ENCODE assay signal across 8 cellular contexts in genomic region chr6:43724914-43725642, GRCh38. TPM values are rescaled to one million over a fixed set of nuclear protein-coding genes. Genes with fewer than 3 reads are reported as not detected.
A peak's percentile ranks its signal among the peaks of the same experiment; 100 is the strongest.
DNase-seq lines count a peak whose midpoint lies in the region; ATAC-seq lines count a peak whose summit lies in the region.

No MANE protein-coding gene starts in this region.

- H3K27me3 Mint-ChIP-seq in CD4-positive, alpha-beta memory T cell, result no peaks in the 10 kb centered on the region

- H3K9me3 Mint-ChIP-seq in CD4-positive, alpha-beta memory T cell, result peaks cover 0 to 10% (median 0%) of the 10 kb centered on the region in 8 donors

- H3K4me1 ChIP-seq in CD4-positive, alpha-beta memory T cell (ENCODE audit: insufficient read depth, low read length), result peaks cover 28% of the 10 kb centered on the region
- H3K4me1 ChIP-seq in Karpas-422 (ENCODE audit: low read length), result peaks cover 22% of the 10 kb centered on the region

- no peaks in the 10 kb centered on the region for H3K36me3 Mint-ChIP-seq in CD4-positive, alpha-beta memory T cell

- peak; percentile 79 to 86 (median 79) for DNase-seq in CD4-positive, alpha-beta memory T cell
- DNase-seq in Karpas-422, result peak; percentile 92
- peak in 4 of 5 experiments; percentile 31 to 94 (median 76) for DNase-seq in T-helper 2 cell
- peak; percentile 97 for DNase-seq in amniotic epithelial cell (ENCODE audit: low read depth)
- DNase-seq in left lobe of liver (ENCODE audit: low spot score), result peak; percentile 72
- DNase-seq in stimulated activated CD8-positive, alpha-beta memory T cell treated with anti-CD3 and anti-CD28 coated beads, Interleukin-2, amount 100 ng/mL, for 1 hour (ENCODE audit: low read depth in 2 of 2), result peak; percentile 16 to 24
- no peak for DNase-seq in middle frontal gyrus (ENCODE audit: extremely low spot score, low spot score)

- H3K4me3 ChIP-seq in CD4-positive, alpha-beta memory T cell (ENCODE audit: low read length in 2 of 2), result no peak overlapping the region
- H3K4me3 ChIP-seq in Karpas-422 (ENCODE audit: low read length), result peak overlapping the region; percentile 49; the same call in 1 of the 2 replicates

- H3K36me3 ChIP-seq in CD4-positive, alpha-beta memory T cell (ENCODE audit: insufficient read depth, low read length), result no peaks in the 10 kb centered on the region
- no peaks in the 10 kb centered on the region for H3K36me3 ChIP-seq in Karpas-422 (ENCODE audit: insufficient read depth, low read length)

- CTCF ChIA-PET in CD4-positive, alpha-beta memory T cell (lab: Charles Lee; ENCODE audit: partially characterized antibody), result interaction anchor here (0.8 to 2.7 kb wide), 15 partner anchors 10 to 361 kb away, joined by 3 to 48 read pairs (median 5); partner anchors contain the start of genes MRPS18A and VEGFA

- peak overlapping the region; percentile 62 for H3K9ac ChIP-seq in Karpas-422 (ENCODE audit: low read length)

- H2AFZ ChIP-seq in Karpas-422 (ENCODE audit: low read length), result peak overlapping the region; percentile 82

- ATAC-seq in GM21447 (IDR thresholded peaks at IDR 0.05; ENCODE audit: unreplicated experiment), result peak; percentile 57
- peak; percentile 72 for ATAC-seq in left lobe of liver

- H4K20me1 ChIP-seq in Karpas-422 (ENCODE audit: insufficient read depth, low read depth, low read length), result no peaks in the 10 kb centered on the region

- H3K27ac ChIP-seq in CD4-positive, alpha-beta memory T cell (ENCODE audit: low read depth, low read length), result peak overlapping the region; percentile 17
- peak overlapping the region; percentile 21; the same call in 1 of the 2 replicates for H3K27ac ChIP-seq in Karpas-422 (ENCODE audit: low read length)

- no peaks in the 10 kb centered on the region for H3K27me3 ChIP-seq in CD4-positive, alpha-beta memory T cell (ENCODE audit: insufficient read depth, low read length)
- no peaks in the 10 kb centered on the region for H3K27me3 ChIP-seq in Karpas-422 (ENCODE audit: low read length)

- no peaks in the 10 kb centered on the region for H3K79me2 ChIP-seq in Karpas-422 (ENCODE audit: low read length)

- POLR2A ChIA-PET in CD4-positive, alpha-beta memory T cell (lab: Charles Lee; ENCODE audit: partially characterized antibody), result interaction anchor here (0.9 to 1.2 kb wide), 3 partner anchors 44 to 349 kb away, joined by 3 to 5 read pairs (median 4); partner anchors contain the start of gene GTPBP2

- H3K27ac Mint-ChIP-seq in CD4-positive, alpha-beta memory T cell, result peak overlapping the region; percentile 22 to 97 (median 89)

- intact Hi-C loops in CD4-positive, alpha-beta memory T cell (cut with micrococcal nuclease), result loop anchor here (1.0 kb wide), 4 partner anchors 46 to 354 kb away; no protein-coding TSS in a partner anchor

- H3K4me2 ChIP-seq in Karpas-422 (ENCODE audit: low read depth, low read length, poor library complexity, severe bottlenecking), result peak overlapping the region; percentile 58

- no peaks in the 10 kb centered on the region for H3K9me2 ChIP-seq in Karpas-422 (replicated peaks; ENCODE audit: insufficient read depth, low read length)

- no peaks in the 10 kb centered on the region for H3K9me3 ChIP-seq in CD4-positive, alpha-beta memory T cell (ENCODE audit: control insufficient read depth in 1 of 2, low read length in 2 of 2)
- no peaks in the 10 kb centered on the region for H3K9me3 ChIP-seq in Karpas-422 (ENCODE audit: low read length)

- H3K4me3 Mint-ChIP-seq in CD4-positive, alpha-beta memory T cell, result peak overlapping the region in 7 of 8 donors; percentile 39 to 85 (median 61)

- peaks cover 18 to 45% (median 29%) of the 10 kb centered on the region in 4 donors for H3K4me1 Mint-ChIP-seq in CD4-positive, alpha-beta memory T cell

RNA-seq across cellular contexts. Expression of gene MRPS18A, which starts 37.5 kb away (rescaled TPM):
- 10 to 100 TPM; 31.3 to 32.4 TPM for total RNA-seq in CD4-positive, alpha-beta memory T cell
- polyA plus RNA-seq in CD4-positive, alpha-beta memory T cell, result 10 to 100 TPM; 62.6 to 86.1 TPM
- 53.2 and 82.4 TPM in 2 replicates for total RNA-seq in Karpas-422 (2014; rRNA removed; shearing (Covaris generic); ENCODE audit: low replicate concordance)
- 26.6 TPM for total RNA-seq in left lobe of liver

RNA-seq across cellular contexts. Expression of gene VEGFA, which starts 44.9 kb away (rescaled TPM):
- 1 to 10 TPM in 1 of 2 experiments, under 1 TPM in 1; 0.29 to 1.1 TPM for total RNA-seq in CD4-positive, alpha-beta memory T cell
- not detected for polyA plus RNA-seq in CD4-positive, alpha-beta memory T cell
- total RNA-seq in Karpas-422 (2014; rRNA removed; shearing (Covaris generic); ENCODE audit: low replicate concordance), result 146 and 217 TPM in 2 replicates
- total RNA-seq in left lobe of liver, result 135 TPM

Comparison
In these comparisons a context has a peak if more than half of its experiments do, and no peak if none do; other contexts are left out.
1. RNA of gene VEGFA, which starts 44.9 kb away (total RNA-seq): 146 to 217 TPM in Karpas-422 and 135 TPM in left lobe of liver (single experiment); 0.29 to 1.1 TPM in CD4-positive, alpha-beta memory T cell; every median in the first group is over 10 times any median in the second.